Comparison of ENCODE assay signal across 17 cellular contexts in genomic region chr15:75298541-75299310, GRCh38. TPM values are rescaled to one million over a fixed set of nuclear protein-coding genes. Genes with fewer than 3 reads are reported as not detected.
DNase-seq lines count a peak whose midpoint lies in the region; ATAC-seq and TF ChIP-seq lines count a peak whose summit lies in the region.
"Not testable (repeated sequence)": the region's sequence is repeated elsewhere in the genome, so short reads cannot be mapped to it uniquely, and the experiment has no call there.
"Had no signal": no experiment of that assay in that cellular context is flagged by ENCODE, and none has a peak within 500 bp of the region (broad histone marks: within the 10 kb centered on the region; RNA-seq: fewer than 3 reads in every experiment).

No MANE protein-coding gene starts in this region.

- not testable (repeated sequence) for TF ChIP-seq EP300 in upper lobe of left lung (IDR thresholded peaks at IDR 0.05)

- not testable (repeated sequence) for H3K27ac ChIP-seq in heart right ventricle; naive thymus-derived CD4-positive, alpha-beta T cell (ENCODE audit: low read depth, low read length); upper lobe of left lung

- not testable (repeated sequence) for H3K27me3 ChIP-seq in heart right ventricle; naive thymus-derived CD4-positive, alpha-beta T cell (ENCODE audit: control insufficient read depth in 2 of 2, insufficient read depth in 2 of 2, low read length in 2 of 2); upper lobe of left lung

- not testable (repeated sequence) for H3K36me3 Mint-ChIP-seq in brain; naive thymus-derived CD4-positive, alpha-beta T cell

- H3K9me3 Mint-ChIP-seq in brain; naive thymus-derived CD4-positive, alpha-beta T cell: not testable (repeated sequence)

- not testable (repeated sequence) for H3K36me3 ChIP-seq in heart right ventricle; naive thymus-derived CD4-positive, alpha-beta T cell (ENCODE audit: control insufficient read depth in 2 of 3, insufficient read depth in 3 of 3, low read length in 3 of 3); upper lobe of left lung

- not testable (repeated sequence) for H3K4me1 Mint-ChIP-seq in brain; naive thymus-derived CD4-positive, alpha-beta T cell

- not testable (repeated sequence) for H3K27ac Mint-ChIP-seq in brain; naive thymus-derived CD4-positive, alpha-beta T cell

- intact Hi-C loops in heart right ventricle (cut with DNase I); naive thymus-derived CD4-positive, alpha-beta T cell (cut with micrococcal nuclease): not testable (repeated sequence)

- H3K4me3 Mint-ChIP-seq in brain; naive thymus-derived CD4-positive, alpha-beta T cell: not testable (repeated sequence)

- not testable (repeated sequence) for H3K9me3 ChIP-seq in heart right ventricle; naive thymus-derived CD4-positive, alpha-beta T cell (ENCODE audit: control insufficient read depth in 2 of 3, low read length in 3 of 3); upper lobe of left lung

- TF ChIP-seq CTCF in brain (conservative IDR thresholded peaks at IDR 0.05) = peak; percentile 7 to 56
- TF ChIP-seq CTCF in heart right ventricle (IDR thresholded peaks at IDR 0.05); upper lobe of left lung (IDR thresholded peaks at IDR 0.05): not testable (repeated sequence)

- H3K27me3 Mint-ChIP-seq in brain; naive thymus-derived CD4-positive, alpha-beta T cell: not testable (repeated sequence)

- DNase-seq in heart right ventricle = not testable (repeated sequence)
- DNase-seq in naive thymus-derived CD4-positive, alpha-beta T cell = peak in 1 of 9 donors; percentile 16
- DNase-seq in upper lobe of left lung = peak in 1 of 2 donors; percentile 44

- H3K4me1 ChIP-seq in heart right ventricle; naive thymus-derived CD4-positive, alpha-beta T cell (ENCODE audit: control insufficient read depth in 2 of 2, insufficient read depth in 2 of 2, low read length in 2 of 2); upper lobe of left lung: not testable (repeated sequence)

- WGBS in heart right ventricle, 2 donors = 83 to 87% methylated on average over 5 to 6 of the region's 13 CpGs
- WGBS in upper lobe of left lung, 2 donors = 83 to 85% methylated on average over 4 to 6 of the region's 13 CpGs

- POLR2A ChIA-PET in naive thymus-derived CD4-positive, alpha-beta T cell (lab: Charles Lee) = not testable (repeated sequence)

- ATAC-seq in GM18502 (IDR thresholded peaks at IDR 0.05; ENCODE audit: poor library complexity, unreplicated experiment) = peak; percentile 54
- ATAC-seq in GM21526 (IDR thresholded peaks at IDR 0.05; ENCODE audit: low FRiP score, unreplicated experiment) = peak; percentile 55
- ATAC-seq in HG03439 (IDR thresholded peaks at IDR 0.05; ENCODE audit: unreplicated experiment) = peak; percentile 44
- ATAC-seq in activated CD4-positive, CD25-positive, alpha-beta regulatory T cell treated with anti-CD3 and anti-CD28 coated beads, Interleukin-2, amount 50 U/mL, for 24 hours = peak; percentile 90 to 93
- ATAC-seq in heart right ventricle = peak; percentile 28 to 85 (median 78)
- ATAC-seq in naive thymus-derived CD4-positive, alpha-beta T cell = peak; percentile 95
- peak; percentile 71 to 90 for ATAC-seq in upper lobe of left lung (ENCODE audit: low FRiP score in 2 of 2)

- CTCF ChIA-PET in naive thymus-derived CD4-positive, alpha-beta T cell (lab: Charles Lee) = interaction anchor here (0.6 to 0.7 kb wide), 2 partner anchors 261 to 270 kb away, joined by 3 to 4 read pairs; no protein-coding TSS in a partner anchor

- H3K4me3 ChIP-seq in heart right ventricle; naive thymus-derived CD4-positive, alpha-beta T cell (ENCODE audit: low read length); upper lobe of left lung: not testable (repeated sequence)

- not testable (repeated sequence) for TF ChIP-seq POLR2A in upper lobe of left lung (IDR thresholded peaks at IDR 0.05)

RNA-seq across cellular contexts. Expression of gene GOLGA6D, which starts 16.1 kb away (rescaled TPM):
- polyA plus RNA-seq in brain (ENCODE audit: insufficient read depth, low read depth, low replicate concordance) (not detected), heart right ventricle (not detected)
- total RNA-seq in heart right ventricle (under 1 TPM in 1 of 10 donors, not detected in 9; 0.09 TPM), upper lobe of left lung (under 1 TPM in 2 of 6 donors, not detected in 4; 0.07 to 0.15 TPM)
- total RNA-seq in naive thymus-derived CD4-positive, alpha-beta T cell = under 1 TPM in 2 of 5 experiments, not detected in 3; 0.19 to 0.27 TPM
- not detected for polyA plus RNA-seq in naive thymus-derived CD4-positive, alpha-beta T cell
- total RNA-seq: ascending aorta; cerebellum; Daoy; esophagus squamous epithelium; psoas muscle; SK-MEL-5; T-helper 2 cell treated with Interferon-gamma antibody and Interleukin-4, amounts not matched to agents 100 ng/mL and 5 ng/mL, for 36 hours; urinary bladder had no signal
- polyA plus RNA-seq: urinary bladder had no signal

RNA-seq across cellular contexts. Expression of gene COMMD4, which starts 37.1 kb away (rescaled TPM):
- polyA plus RNA-seq in brain (ENCODE audit: insufficient read depth, low read depth, low replicate concordance) (106 TPM), heart right ventricle (10 to 100 TPM; 59.5 to 74.3 TPM)
- total RNA-seq in heart right ventricle (10 to 100 TPM; 29.0 to 45.6 (median 38.0) TPM), upper lobe of left lung (100 to 1,000 TPM in 1 of 6 donors, 10 to 100 TPM in 5; 28.7 to 104 (median 76.0) TPM)
- 10 to 100 TPM; 23.4 to 84.2 (median 26.3) TPM for total RNA-seq in naive thymus-derived CD4-positive, alpha-beta T cell
- polyA plus RNA-seq in naive thymus-derived CD4-positive, alpha-beta T cell = 10 to 100 TPM; 30.2 to 37.5 TPM

RNA-seq across cellular contexts. Expression of gene GOLGA6C, which starts 40.6 kb away (rescaled TPM):
- polyA plus RNA-seq in brain (ENCODE audit: insufficient read depth, low read depth, low replicate concordance) (not detected), heart right ventricle (not detected)
- total RNA-seq in heart right ventricle (not detected), upper lobe of left lung (not detected)
- total RNA-seq in naive thymus-derived CD4-positive, alpha-beta T cell = not detected
- polyA plus RNA-seq in naive thymus-derived CD4-positive, alpha-beta T cell = not detected
- total RNA-seq: activated CD4-positive, alpha-beta memory T cell treated with anti-CD3 and anti-CD28 coated beads for 36 hours; ascending aorta; cerebellum; esophagus squamous epithelium; psoas muscle; SK-MEL-5; T-helper 2 cell treated with Interferon-gamma antibody and Interleukin-4, amounts not matched to agents 100 ng/mL and 5 ng/mL, for 36 hours; urinary bladder had no signal
- polyA plus RNA-seq: urinary bladder had no signal

RNA-seq across cellular contexts. Expression of gene NEIL1, which starts 48.1 kb away (rescaled TPM):
- polyA plus RNA-seq in brain (ENCODE audit: insufficient read depth, low read depth, low replicate concordance) = 0.98 TPM
- 10 to 100 TPM in 3 of 10 donors, 1 to 10 TPM in 7; 4.1 to 17.8 (median 8.1) TPM for total RNA-seq in heart right ventricle
- 10 to 100 TPM in 1 of 2 donors, 1 to 10 TPM in 1; 6.1 to 41.6 TPM for polyA plus RNA-seq in heart right ventricle
- total RNA-seq in naive thymus-derived CD4-positive, alpha-beta T cell = 10 to 100 TPM in 4 of 5 experiments, 1 to 10 TPM in 1; 8.9 to 49.9 (median 18.5) TPM
- polyA plus RNA-seq in naive thymus-derived CD4-positive, alpha-beta T cell = 1 to 10 TPM; 1.7 to 3.1 TPM
- total RNA-seq in upper lobe of left lung = 100 to 1,000 TPM in 1 of 6 donors, 10 to 100 TPM in 5; 41.8 to 272 (median 52.2) TPM
- total RNA-seq: Daoy had no signal

Comparison
In these comparisons a context has a peak if more than half of its experiments do, and no peak if none do; other contexts are left out.
1. ATAC-seq: peak in every context shown above with its lines; median percentile 95 in naive thymus-derived CD4-positive, alpha-beta T cell; 92 in activated CD4-positive, CD25-positive, alpha-beta regulatory T cell treated with anti-CD3 and anti-CD28 coated beads, Interleukin-2, amount 50 U/mL, for 24 hours; 80 in upper lobe of left lung; 78 in heart right ventricle; 55 in GM21526; 54 in GM18502; 44 in HG03439.